19 cellular contexts compared by ENCODE assay signal in genomic region chr10:95998274-95998673, GRCh38. TPM values are rescaled to one million over a fixed set of nuclear protein-coding genes. Genes with fewer than 3 reads are reported as not detected.
DNase-seq lines count a peak whose midpoint lies in the region; FAIRE-seq and TF ChIP-seq lines count a peak whose summit lies in the region.
"Had no signal": no experiment of that assay in that cellular context is flagged by ENCODE, and none has a peak within 500 bp of the region (broad histone marks: within the 10 kb centered on the region; RNA-seq: fewer than 3 reads in every experiment).

No MANE protein-coding gene starts in this region.

- no peaks in the 10 kb centered on the region for H3K9me3 Mint-ChIP-seq in activated CD4-positive, alpha-beta T cell treated with anti-CD3 and anti-CD28 coated beads, Interleukin-2, amount 10 ng/mL, durations not matched to agents 24 days and 14 days
- no peaks in the 10 kb centered on the region for H3K9me3 Mint-ChIP-seq in progenitor cell of endocrine pancreas (ENCODE audit: low read depth)
- H3K9me3 Mint-ChIP-seq: CD4-positive, CD25-positive, alpha-beta regulatory T cell; CD8-positive, alpha-beta memory T cell had no signal

- H3K27ac Mint-ChIP-seq in activated CD4-positive, alpha-beta T cell treated with anti-CD3 and anti-CD28 coated beads, Interleukin-2, amount 10 ng/mL, durations not matched to agents 24 days and 14 days, result no peak overlapping the region
- peak overlapping the region; percentile 32 for H3K27ac Mint-ChIP-seq in progenitor cell of endocrine pancreas
- H3K27ac Mint-ChIP-seq: CD4-positive, CD25-positive, alpha-beta regulatory T cell; CD8-positive, alpha-beta memory T cell had no signal

- intact Hi-C loops in activated CD4-positive, alpha-beta T cell treated with anti-CD3 and anti-CD28 coated beads, Interleukin-2, amount 10 ng/mL, durations not matched to agents 24 days and 14 days (cut with micrococcal nuclease), result no loop called here

- H3K36me3 Mint-ChIP-seq in activated CD4-positive, alpha-beta T cell treated with anti-CD3 and anti-CD28 coated beads, Interleukin-2, amount 10 ng/mL, durations not matched to agents 24 days and 14 days (ENCODE audit: low read depth), result no peaks in the 10 kb centered on the region
- H3K36me3 Mint-ChIP-seq in progenitor cell of endocrine pancreas (ENCODE audit: insufficient read depth), result no peaks in the 10 kb centered on the region
- H3K36me3 Mint-ChIP-seq: CD4-positive, CD25-positive, alpha-beta regulatory T cell; CD8-positive, alpha-beta memory T cell had no signal

- TF ChIP-seq CTCF in progenitor cell of endocrine pancreas (IDR thresholded peaks at IDR 0.05; ENCODE audit: unreplicated experiment), result no peak

- peaks cover 2% of the 10 kb centered on the region for H3K27me3 Mint-ChIP-seq in activated CD4-positive, alpha-beta T cell treated with anti-CD3 and anti-CD28 coated beads, Interleukin-2, amount 10 ng/mL, durations not matched to agents 24 days and 14 days
- no peaks in the 10 kb centered on the region for H3K27me3 Mint-ChIP-seq in progenitor cell of endocrine pancreas
- H3K27me3 Mint-ChIP-seq: CD4-positive, CD25-positive, alpha-beta regulatory T cell had no signal

- peak; percentile 29 for DNase-seq in activated CD4-positive, alpha-beta T cell treated with anti-CD3 and anti-CD28 coated beads, Interleukin-2, amount 10 ng/mL, durations not matched to agents 24 days and 14 days
- no peak for DNase-seq in activated CD4-positive, alpha-beta T cell treated with anti-CD3 and anti-CD28 coated beads for 48 hours
- DNase-seq in HTR-8/SVneo (ENCODE audit: insufficient read length, low spot score) (no peak), SK-MEL-5 (ENCODE audit: low read depth, low spot score) (peak; percentile 35), progenitor cell of endocrine pancreas (ENCODE audit: low spot score, unreplicated experiment) (no peak), DMS79 treated with DMSO at 0.1 percent for 48 hours (lab: John Stamatoyannopoulos, UW) (no peak), occipital lobe (lab: John Stamatoyannopoulos, UW) (no peak), NCI-H2227 treated with DMSO at 0.1 percent for 48 hours (lab: John Stamatoyannopoulos, UW) (no peak)
- DNase-seq: 8988T; BE2C; C1 segment of cervical spinal cord; Caco-2; CD4-positive, CD25-positive, alpha-beta regulatory T cell; CD8-positive, alpha-beta memory T cell; GF-D8; KBM-7 had no signal

- no peaks in the 10 kb centered on the region for H3K4me1 Mint-ChIP-seq in activated CD4-positive, alpha-beta T cell treated with anti-CD3 and anti-CD28 coated beads, Interleukin-2, amount 10 ng/mL, durations not matched to agents 24 days and 14 days
- no peaks in the 10 kb centered on the region for H3K4me1 Mint-ChIP-seq in progenitor cell of endocrine pancreas (ENCODE audit: low read depth)
- H3K4me1 Mint-ChIP-seq: CD4-positive, CD25-positive, alpha-beta regulatory T cell; CD8-positive, alpha-beta memory T cell had no signal

- in situ Hi-C loops in SK-MEL-5 (cut with HindIII; ENCODE audit: low pct_unique_long_range_greater_than_20kb, low sequenced_read_pairs), result no loop called here

- peak; percentile 60 for FAIRE-seq in HTR-8/SVneo (lab: Jason Lieb, UNC)
- FAIRE-seq: D721Med, GM19239, H1 had no signal

- no peak overlapping the region for H3K4me3 Mint-ChIP-seq in activated CD4-positive, alpha-beta T cell treated with anti-CD3 and anti-CD28 coated beads, Interleukin-2, amount 10 ng/mL, durations not matched to agents 24 days and 14 days
- no peak overlapping the region for H3K4me3 Mint-ChIP-seq in progenitor cell of endocrine pancreas (ENCODE audit: low read depth)
- H3K4me3 Mint-ChIP-seq: CD4-positive, CD25-positive, alpha-beta regulatory T cell; CD8-positive, alpha-beta memory T cell had no signal

RNA-seq across cellular contexts. Expression of gene CCNJ, which starts 45.1 kb away (rescaled TPM):
- total RNA-seq in activated CD4-positive, alpha-beta T cell treated with anti-CD3 and anti-CD28 coated beads, Interleukin-2, amount 10 ng/mL, durations not matched to agents 24 days and 14 days, result 9.3 and 9.4 TPM in 2 replicates
- 4.7 and 5.2 TPM in 2 replicates for total RNA-seq in SK-MEL-5 (2014; rRNA removed; shearing (Covaris generic))
- polyA plus RNA-seq in SK-MEL-5 (2015; cell fraction: cytosol; rRNA removed), result 3.8 and 8.2 TPM in 2 replicates
- 8.6 and 10.4 TPM in 2 replicates for polyA plus RNA-seq in SK-MEL-5 (2015; cell fraction: nucleus; rRNA removed)
- 45.8 and 46.6 TPM in 2 replicates for total RNA-seq in progenitor cell of endocrine pancreas
- 19.0 TPM for total RNA-seq in occipital lobe

Comparison
In these comparisons a context has a peak if more than half of its experiments do, and no peak if none do; other contexts are left out.
1. DNase-seq: peak in activated CD4-positive, alpha-beta T cell treated with anti-CD3 and anti-CD28 coated beads, Interleukin-2, amount 10 ng/mL, durations not matched to agents 24 days and 14 days (single experiment) and SK-MEL-5 (single experiment); none in activated CD4-positive, alpha-beta T cell treated with anti-CD3 and anti-CD28 coated beads for 48 hours (single experiment), HTR-8/SVneo (single experiment), progenitor cell of endocrine pancreas (single experiment), DMS79 treated with DMSO at 0.1 percent for 48 hours (single experiment), occipital lobe (single experiment) and NCI-H2227 treated with DMSO at 0.1 percent for 48 hours (single experiment).